In the genomic region with DNA sequence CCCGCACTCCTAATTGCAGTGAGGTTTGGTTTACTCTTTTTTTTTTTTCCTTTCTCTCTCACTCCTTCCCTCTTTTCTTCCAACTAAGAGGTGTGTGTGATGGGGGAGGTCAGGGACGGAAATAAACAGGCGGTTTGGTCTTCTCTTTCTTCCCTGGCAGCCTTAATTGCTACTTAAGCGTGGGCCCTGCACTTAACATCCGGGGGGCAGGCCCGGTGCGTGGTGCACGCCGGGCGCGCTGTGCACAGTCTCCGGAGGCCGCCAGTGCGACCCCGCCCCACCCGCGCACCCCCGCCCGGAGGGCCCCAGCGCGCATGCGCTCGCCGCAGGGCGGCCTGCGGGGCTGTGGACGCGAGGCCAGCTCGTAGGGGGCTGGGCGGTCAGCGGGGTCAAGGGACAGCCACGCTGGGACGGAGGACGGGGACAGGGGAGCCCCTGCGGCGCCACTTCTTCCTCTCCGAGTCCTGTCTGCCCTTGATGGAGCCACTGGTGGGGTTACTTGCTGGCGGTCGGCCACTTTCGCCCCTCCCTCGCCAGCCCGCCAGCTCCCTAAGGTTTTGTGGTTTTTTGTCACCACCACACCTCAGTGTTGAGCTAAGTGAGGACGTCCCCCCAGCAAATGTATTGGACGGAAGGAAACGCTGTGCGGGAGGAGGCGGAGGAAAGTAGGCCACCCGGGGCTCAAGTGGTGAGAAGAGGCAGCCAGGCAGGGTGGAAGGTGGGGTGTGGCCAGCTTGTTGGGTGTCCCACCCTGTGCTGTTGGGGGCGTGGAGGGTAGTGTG, we compare ENCODE assay signal across 1 cellular context.
TF ChIP-seq lines count a peak whose summit lies in the region.

No MANE protein-coding gene starts in this region.

TF ChIP-seq in GM12878, 131 proteins besides CTCF, POLR2A, EP300 and RAD21 (continued from another document and continues in another):
- TF ChIP-seq, protein P1, sequence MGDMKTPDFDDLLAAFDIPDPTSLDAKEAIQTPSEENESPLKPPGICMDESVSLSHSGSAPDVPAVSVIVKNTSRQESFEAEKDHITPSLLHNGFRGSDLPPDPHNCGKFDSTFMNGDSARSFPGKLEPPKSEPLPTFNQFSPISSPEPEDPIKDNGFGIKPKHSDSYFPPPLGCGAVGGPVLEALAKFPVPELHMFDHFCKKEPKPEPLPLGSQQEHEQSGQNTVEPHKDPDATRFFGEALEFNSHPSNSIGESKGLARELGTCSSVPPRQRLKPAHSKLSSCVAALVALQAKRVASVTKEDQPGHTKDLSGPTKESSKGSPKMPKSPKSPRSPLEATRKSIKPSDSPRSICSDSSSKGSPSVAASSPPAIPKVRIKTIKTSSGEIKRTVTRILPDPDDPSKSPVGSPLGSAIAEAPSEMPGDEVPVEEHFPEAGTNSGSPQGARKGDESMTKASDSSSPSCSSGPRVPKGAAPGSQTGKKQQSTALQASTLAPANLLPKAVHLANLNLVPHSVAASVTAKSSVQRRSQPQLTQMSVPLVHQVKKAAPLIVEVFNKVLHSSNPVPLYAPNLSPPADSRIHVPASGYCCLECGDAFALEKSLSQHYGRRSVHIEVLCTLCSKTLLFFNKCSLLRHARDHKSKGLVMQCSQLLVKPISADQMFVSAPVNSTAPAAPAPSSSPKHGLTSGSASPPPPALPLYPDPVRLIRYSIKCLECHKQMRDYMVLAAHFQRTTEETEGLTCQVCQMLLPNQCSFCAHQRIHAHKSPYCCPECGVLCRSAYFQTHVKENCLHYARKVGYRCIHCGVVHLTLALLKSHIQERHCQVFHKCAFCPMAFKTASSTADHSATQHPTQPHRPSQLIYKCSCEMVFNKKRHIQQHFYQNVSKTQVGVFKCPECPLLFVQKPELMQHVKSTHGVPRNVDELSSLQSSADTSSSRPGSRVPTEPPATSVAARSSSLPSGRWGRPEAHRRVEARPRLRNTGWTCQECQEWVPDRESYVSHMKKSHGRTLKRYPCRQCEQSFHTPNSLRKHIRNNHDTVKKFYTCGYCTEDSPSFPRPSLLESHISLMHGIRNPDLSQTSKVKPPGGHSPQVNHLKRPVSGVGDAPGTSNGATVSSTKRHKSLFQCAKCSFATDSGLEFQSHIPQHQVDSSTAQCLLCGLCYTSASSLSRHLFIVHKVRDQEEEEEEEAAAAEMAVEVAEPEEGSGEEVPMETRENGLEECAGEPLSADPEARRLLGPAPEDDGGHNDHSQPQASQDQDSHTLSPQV (IDR thresholded peaks at IDR 0.05), result no peak
- TF ChIP-seq, protein P2, sequence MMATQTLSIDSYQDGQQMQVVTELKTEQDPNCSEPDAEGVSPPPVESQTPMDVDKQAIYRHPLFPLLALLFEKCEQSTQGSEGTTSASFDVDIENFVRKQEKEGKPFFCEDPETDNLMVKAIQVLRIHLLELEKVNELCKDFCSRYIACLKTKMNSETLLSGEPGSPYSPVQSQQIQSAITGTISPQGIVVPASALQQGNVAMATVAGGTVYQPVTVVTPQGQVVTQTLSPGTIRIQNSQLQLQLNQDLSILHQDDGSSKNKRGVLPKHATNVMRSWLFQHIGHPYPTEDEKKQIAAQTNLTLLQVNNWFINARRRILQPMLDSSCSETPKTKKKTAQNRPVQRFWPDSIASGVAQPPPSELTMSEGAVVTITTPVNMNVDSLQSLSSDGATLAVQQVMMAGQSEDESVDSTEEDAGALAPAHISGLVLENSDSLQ (IDR thresholded peaks at IDR 0.05), result no peak
- TF ChIP-seq EZH2 (IDR thresholded peaks at IDR 0.05; ENCODE audit: borderline replicate concordance, control insufficient read depth, low read depth, low read length) (no peak), NRF1 (conservative IDR thresholded peaks at IDR 0.05; ENCODE audit: low read depth, low read length) (peak; percentile 56), TBL1XR1 (IDR thresholded peaks at IDR 0.05; ENCODE audit: low read depth, low read length) (no peak), ASH2L (IDR thresholded peaks at IDR 0.05; ENCODE audit: borderline replicate concordance, low read depth) (no peak), NBN (IDR thresholded peaks at IDR 0.05) (no peak), NFXL1 (IDR thresholded peaks at IDR 0.05; ENCODE audit: borderline replicate concordance) (no peak), NR2C1 (IDR thresholded peaks at IDR 0.05) (peak; percentile 16; the same call in 1 of the 2 replicates), PML (IDR thresholded peaks at IDR 0.05; ENCODE audit: low read length) (no peak), SPI1 (IDR thresholded peaks at IDR 0.05; ENCODE audit: borderline replicate concordance, insufficient read depth, low read depth, low read length) (no peak), POU2F2 (IDR thresholded peaks at IDR 0.05; ENCODE audit: borderline replicate concordance, low read depth, low read length) (no peak), KDM1A (IDR thresholded peaks at IDR 0.05; ENCODE audit: borderline replicate concordance) (no peak), IKZF2 (IDR thresholded peaks at IDR 0.05) (no peak), TCF3 (IDR thresholded peaks at IDR 0.05; ENCODE audit: borderline replicate concordance, insufficient read depth, low read depth, low read length) (no peak), TAF1 (IDR thresholded peaks at IDR 0.05; ENCODE audit: borderline replicate concordance, low read depth, low read length) (no peak), CHD1 (IDR thresholded peaks at IDR 0.05; ENCODE audit: low read depth, low read length) (no peak), ZBED1 (IDR thresholded peaks at IDR 0.05; ENCODE audit: borderline replicate concordance) (no peak)
- TF ChIP-seq, protein P3, sequence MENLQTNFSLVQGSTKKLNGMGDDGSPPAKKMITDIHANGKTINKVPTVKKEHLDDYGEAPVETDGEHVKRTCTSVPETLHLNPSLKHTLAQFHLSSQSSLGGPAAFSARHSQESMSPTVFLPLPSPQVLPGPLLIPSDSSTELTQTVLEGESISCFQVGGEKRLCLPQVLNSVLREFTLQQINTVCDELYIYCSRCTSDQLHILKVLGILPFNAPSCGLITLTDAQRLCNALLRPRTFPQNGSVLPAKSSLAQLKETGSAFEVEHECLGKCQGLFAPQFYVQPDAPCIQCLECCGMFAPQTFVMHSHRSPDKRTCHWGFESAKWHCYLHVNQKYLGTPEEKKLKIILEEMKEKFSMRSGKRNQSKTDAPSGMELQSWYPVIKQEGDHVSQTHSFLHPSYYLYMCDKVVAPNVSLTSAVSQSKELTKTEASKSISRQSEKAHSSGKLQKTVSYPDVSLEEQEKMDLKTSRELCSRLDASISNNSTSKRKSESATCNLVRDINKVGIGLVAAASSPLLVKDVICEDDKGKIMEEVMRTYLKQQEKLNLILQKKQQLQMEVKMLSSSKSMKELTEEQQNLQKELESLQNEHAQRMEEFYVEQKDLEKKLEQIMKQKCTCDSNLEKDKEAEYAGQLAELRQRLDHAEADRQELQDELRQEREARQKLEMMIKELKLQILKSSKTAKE (IDR thresholded peaks at IDR 0.05; ENCODE audit: low read depth, poor library complexity, severe bottlenecking), result no peak
- TF ChIP-seq, protein P4, sequence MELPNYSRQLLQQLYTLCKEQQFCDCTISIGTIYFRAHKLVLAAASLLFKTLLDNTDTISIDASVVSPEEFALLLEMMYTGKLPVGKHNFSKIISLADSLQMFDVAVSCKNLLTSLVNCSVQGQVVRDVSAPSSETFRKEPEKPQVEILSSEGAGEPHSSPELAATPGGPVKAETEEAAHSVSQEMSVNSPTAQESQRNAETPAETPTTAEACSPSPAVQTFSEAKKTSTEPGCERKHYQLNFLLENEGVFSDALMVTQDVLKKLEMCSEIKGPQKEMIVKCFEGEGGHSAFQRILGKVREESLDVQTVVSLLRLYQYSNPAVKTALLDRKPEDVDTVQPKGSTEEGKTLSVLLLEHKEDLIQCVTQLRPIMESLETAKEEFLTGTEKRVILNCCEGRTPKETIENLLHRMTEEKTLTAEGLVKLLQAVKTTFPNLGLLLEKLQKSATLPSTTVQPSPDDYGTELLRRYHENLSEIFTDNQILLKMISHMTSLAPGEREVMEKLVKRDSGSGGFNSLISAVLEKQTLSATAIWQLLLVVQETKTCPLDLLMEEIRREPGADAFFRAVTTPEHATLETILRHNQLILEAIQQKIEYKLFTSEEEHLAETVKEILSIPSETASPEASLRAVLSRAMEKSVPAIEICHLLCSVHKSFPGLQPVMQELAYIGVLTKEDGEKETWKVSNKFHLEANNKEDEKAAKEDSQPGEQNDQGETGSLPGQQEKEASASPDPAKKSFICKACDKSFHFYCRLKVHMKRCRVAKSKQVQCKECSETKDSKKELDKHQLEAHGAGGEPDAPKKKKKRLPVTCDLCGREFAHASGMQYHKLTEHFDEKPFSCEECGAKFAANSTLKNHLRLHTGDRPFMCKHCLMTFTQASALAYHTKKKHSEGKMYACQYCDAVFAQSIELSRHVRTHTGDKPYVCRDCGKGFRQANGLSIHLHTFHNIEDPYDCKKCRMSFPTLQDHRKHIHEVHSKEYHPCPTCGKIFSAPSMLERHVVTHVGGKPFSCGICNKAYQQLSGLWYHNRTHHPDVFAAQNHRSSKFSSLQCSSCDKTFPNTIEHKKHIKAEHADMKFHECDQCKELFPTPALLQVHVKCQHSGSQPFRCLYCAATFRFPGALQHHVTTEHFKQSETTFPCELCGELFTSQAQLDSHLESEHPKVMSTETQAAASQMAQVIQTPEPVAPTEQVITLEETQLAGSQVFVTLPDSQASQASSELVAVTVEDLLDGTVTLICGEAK (IDR thresholded peaks at IDR 0.05; ENCODE audit: borderline replicate concordance), result no peak
- TF ChIP-seq, protein P5, sequence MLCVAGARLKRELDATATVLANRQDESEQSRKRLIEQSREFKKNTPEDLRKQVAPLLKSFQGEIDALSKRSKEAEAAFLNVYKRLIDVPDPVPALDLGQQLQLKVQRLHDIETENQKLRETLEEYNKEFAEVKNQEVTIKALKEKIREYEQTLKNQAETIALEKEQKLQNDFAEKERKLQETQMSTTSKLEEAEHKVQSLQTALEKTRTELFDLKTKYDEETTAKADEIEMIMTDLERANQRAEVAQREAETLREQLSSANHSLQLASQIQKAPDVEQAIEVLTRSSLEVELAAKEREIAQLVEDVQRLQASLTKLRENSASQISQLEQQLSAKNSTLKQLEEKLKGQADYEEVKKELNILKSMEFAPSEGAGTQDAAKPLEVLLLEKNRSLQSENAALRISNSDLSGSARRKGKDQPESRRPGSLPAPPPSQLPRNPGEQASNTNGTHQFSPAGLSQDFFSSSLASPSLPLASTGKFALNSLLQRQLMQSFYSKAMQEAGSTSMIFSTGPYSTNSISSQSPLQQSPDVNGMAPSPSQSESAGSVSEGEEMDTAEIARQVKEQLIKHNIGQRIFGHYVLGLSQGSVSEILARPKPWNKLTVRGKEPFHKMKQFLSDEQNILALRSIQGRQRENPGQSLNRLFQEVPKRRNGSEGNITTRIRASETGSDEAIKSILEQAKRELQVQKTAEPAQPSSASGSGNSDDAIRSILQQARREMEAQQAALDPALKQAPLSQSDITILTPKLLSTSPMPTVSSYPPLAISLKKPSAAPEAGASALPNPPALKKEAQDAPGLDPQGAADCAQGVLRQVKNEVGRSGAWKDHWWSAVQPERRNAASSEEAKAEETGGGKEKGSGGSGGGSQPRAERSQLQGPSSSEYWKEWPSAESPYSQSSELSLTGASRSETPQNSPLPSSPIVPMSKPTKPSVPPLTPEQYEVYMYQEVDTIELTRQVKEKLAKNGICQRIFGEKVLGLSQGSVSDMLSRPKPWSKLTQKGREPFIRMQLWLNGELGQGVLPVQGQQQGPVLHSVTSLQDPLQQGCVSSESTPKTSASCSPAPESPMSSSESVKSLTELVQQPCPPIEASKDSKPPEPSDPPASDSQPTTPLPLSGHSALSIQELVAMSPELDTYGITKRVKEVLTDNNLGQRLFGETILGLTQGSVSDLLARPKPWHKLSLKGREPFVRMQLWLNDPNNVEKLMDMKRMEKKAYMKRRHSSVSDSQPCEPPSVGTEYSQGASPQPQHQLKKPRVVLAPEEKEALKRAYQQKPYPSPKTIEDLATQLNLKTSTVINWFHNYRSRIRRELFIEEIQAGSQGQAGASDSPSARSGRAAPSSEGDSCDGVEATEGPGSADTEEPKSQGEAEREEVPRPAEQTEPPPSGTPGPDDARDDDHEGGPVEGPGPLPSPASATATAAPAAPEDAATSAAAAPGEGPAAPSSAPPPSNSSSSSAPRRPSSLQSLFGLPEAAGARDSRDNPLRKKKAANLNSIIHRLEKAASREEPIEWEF (IDR thresholded peaks at IDR 0.05; ENCODE audit: insufficient replicate concordance, low read depth, low read length), result no peak
- TF ChIP-seq, protein P6, sequence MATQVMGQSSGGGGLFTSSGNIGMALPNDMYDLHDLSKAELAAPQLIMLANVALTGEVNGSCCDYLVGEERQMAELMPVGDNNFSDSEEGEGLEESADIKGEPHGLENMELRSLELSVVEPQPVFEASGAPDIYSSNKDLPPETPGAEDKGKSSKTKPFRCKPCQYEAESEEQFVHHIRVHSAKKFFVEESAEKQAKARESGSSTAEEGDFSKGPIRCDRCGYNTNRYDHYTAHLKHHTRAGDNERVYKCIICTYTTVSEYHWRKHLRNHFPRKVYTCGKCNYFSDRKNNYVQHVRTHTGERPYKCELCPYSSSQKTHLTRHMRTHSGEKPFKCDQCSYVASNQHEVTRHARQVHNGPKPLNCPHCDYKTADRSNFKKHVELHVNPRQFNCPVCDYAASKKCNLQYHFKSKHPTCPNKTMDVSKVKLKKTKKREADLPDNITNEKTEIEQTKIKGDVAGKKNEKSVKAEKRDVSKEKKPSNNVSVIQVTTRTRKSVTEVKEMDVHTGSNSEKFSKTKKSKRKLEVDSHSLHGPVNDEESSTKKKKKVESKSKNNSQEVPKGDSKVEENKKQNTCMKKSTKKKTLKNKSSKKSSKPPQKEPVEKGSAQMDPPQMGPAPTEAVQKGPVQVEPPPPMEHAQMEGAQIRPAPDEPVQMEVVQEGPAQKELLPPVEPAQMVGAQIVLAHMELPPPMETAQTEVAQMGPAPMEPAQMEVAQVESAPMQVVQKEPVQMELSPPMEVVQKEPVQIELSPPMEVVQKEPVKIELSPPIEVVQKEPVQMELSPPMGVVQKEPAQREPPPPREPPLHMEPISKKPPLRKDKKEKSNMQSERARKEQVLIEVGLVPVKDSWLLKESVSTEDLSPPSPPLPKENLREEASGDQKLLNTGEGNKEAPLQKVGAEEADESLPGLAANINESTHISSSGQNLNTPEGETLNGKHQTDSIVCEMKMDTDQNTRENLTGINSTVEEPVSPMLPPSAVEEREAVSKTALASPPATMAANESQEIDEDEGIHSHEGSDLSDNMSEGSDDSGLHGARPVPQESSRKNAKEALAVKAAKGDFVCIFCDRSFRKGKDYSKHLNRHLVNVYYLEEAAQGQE (IDR thresholded peaks at IDR 0.05; ENCODE audit: low read depth, low read length), result no peak
- TF ChIP-seq, protein P7, sequence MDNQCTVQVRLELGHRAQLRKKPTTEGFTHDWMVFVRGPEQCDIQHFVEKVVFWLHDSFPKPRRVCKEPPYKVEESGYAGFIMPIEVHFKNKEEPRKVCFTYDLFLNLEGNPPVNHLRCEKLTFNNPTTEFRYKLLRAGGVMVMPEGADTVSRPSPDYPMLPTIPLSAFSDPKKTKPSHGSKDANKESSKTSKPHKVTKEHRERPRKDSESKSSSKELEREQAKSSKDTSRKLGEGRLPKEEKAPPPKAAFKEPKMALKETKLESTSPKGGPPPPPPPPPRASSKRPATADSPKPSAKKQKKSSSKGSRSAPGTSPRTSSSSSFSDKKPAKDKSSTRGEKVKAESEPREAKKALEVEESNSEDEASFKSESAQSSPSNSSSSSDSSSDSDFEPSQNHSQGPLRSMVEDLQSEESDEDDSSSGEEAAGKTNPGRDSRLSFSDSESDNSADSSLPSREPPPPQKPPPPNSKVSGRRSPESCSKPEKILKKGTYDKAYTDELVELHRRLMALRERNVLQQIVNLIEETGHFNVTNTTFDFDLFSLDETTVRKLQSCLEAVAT (IDR thresholded peaks at IDR 0.05), result no peak
- TF ChIP-seq, protein P8, sequence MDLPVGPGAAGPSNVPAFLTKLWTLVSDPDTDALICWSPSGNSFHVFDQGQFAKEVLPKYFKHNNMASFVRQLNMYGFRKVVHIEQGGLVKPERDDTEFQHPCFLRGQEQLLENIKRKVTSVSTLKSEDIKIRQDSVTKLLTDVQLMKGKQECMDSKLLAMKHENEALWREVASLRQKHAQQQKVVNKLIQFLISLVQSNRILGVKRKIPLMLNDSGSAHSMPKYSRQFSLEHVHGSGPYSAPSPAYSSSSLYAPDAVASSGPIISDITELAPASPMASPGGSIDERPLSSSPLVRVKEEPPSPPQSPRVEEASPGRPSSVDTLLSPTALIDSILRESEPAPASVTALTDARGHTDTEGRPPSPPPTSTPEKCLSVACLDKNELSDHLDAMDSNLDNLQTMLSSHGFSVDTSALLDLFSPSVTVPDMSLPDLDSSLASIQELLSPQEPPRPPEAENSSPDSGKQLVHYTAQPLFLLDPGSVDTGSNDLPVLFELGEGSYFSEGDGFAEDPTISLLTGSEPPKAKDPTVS (IDR thresholded peaks at IDR 0.05; ENCODE audit: low read depth, low read length), result no peak
